In the genomic region with DNA sequence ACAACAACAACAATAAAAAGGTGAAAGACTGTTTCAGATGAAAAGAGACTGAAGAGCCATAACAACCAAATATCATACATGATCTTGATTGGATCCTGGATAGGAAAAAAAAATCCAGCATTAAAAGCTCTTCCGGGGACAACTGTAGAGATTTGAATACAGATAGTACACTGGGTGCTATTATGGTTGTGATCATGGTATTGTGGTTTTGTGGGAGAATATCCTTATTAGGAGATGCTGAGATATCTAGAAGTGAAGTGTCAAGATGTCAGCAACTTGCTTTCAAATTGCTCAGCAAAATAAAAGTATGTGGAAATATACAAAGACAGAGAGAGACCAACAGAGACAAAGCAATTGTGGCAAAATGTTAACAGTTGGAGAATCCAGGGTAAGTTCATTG, we compare ENCODE assay signal across 24 cellular contexts.
DNase-seq lines count a peak whose midpoint lies in the region; TF ChIP-seq lines count a peak whose summit lies in the region.
"Had no signal": no experiment of that assay in that cellular context is flagged by ENCODE, and none has a peak within 500 bp of the region (broad histone marks: within the 10 kb centered on the region; RNA-seq: fewer than 3 reads in every experiment).

No MANE protein-coding gene starts in this region.

- DNase-seq in EH (ENCODE audit: low read depth) (peak; percentile 11), cortex of kidney (lab: John Stamatoyannopoulos, UW) (no peak), GM13976 (ENCODE audit: low spot score) (no peak), DMS 273 (lab: John Stamatoyannopoulos, UW; ENCODE audit: unreplicated experiment) (no peak)
- DNase-seq: activated CD4-positive, CD25-positive, alpha-beta regulatory T cell treated with anti-CD3 and anti-CD28 coated beads, Interleukin-2, amount 50 U/mL, for 72 hours; brain microvascular endothelial cell; DMS 273 treated with DMSO at 0.1 percent for 48 hours; effector CD8-positive, alpha-beta T cell; erythroblast; heart right ventricle; Kasumi-1; mammary epithelial cell; NCI-H1048; NCI-H1694 treated with DMSO at 0.1 percent for 48 hours; NCI-H69; Peyer's patch; stimulated activated naive B cell treated with anti-CD40 and anti-IgM and Interleukin-4, amounts not matched to agents 10 μg/mL and 1 μg/mL and 100 μg/mL, for 72 hours; thyroid gland had no signal

- H3K27ac ChIP-seq in parathyroid adenoma, result no peak overlapping the region
- H3K27ac ChIP-seq: adrenal gland, brain microvascular endothelial cell, heart right ventricle, Peyer's patch, thyroid gland had no signal

- H3K36me3 Mint-ChIP-seq in activated naive CD8-positive, alpha-beta T cell, result no peaks in the 10 kb centered on the region
- H3K36me3 Mint-ChIP-seq: CD14-positive monocyte; stimulated activated naive B cell treated with anti-CD40 and anti-IgM and Interleukin-4, amounts not matched to agents 10 μg/mL and 1 μg/mL and 100 μg/mL, for 72 hours had no signal

- H3K4me3 Mint-ChIP-seq in activated naive CD8-positive, alpha-beta T cell, result no peak overlapping the region
- H3K4me3 Mint-ChIP-seq: CD14-positive monocyte; stimulated activated naive B cell treated with anti-CD40 and anti-IgM and Interleukin-4, amounts not matched to agents 10 μg/mL and 1 μg/mL and 100 μg/mL, for 72 hours had no signal

- H3K4me1 Mint-ChIP-seq in activated naive CD8-positive, alpha-beta T cell (ENCODE audit: low read depth), result peaks cover 65% of the 10 kb centered on the region
- H3K4me1 Mint-ChIP-seq: CD14-positive monocyte had no signal

- H3K9me3 ChIP-seq in Loucy (ENCODE audit: insufficient read depth, low read depth, low read length), result no peaks in the 10 kb centered on the region
- H3K9me3 ChIP-seq in parathyroid adenoma (ENCODE audit: control insufficient read depth, low read length), result no peaks in the 10 kb centered on the region
- H3K9me3 ChIP-seq: adrenal gland, HAP-1, heart right ventricle, Peyer's patch, thyroid gland had no signal

- no peaks in the 10 kb centered on the region for H3K36me3 ChIP-seq in Loucy (ENCODE audit: insufficient read depth, low read length)
- H3K36me3 ChIP-seq in parathyroid adenoma (ENCODE audit: control insufficient read depth, insufficient read depth, low read length), result no peaks in the 10 kb centered on the region
- H3K36me3 ChIP-seq: adrenal gland, brain microvascular endothelial cell, HAP-1, heart right ventricle, Peyer's patch, thyroid gland had no signal

- H3K79me2 ChIP-seq in Loucy (ENCODE audit: insufficient read depth, low read length) (no peaks in the 10 kb centered on the region), parathyroid adenoma (no peaks in the 10 kb centered on the region)

- no peaks in the 10 kb centered on the region for H3K9me2 ChIP-seq in Loucy (replicated peaks; ENCODE audit: low read depth, low read length)

- H3K4me3 ChIP-seq in Loucy (ENCODE audit: low read length, poor library complexity, severe bottlenecking) (no peak overlapping the region), parathyroid adenoma (ENCODE audit: low read depth, low read length) (no peak overlapping the region)
- H3K4me3 ChIP-seq: adrenal gland, HAP-1, heart right ventricle, Peyer's patch, thyroid gland had no signal

- TF ChIP-seq CTCF in Loucy (conservative IDR thresholded peaks at IDR 0.05; ENCODE audit: low read length) (no peak), parathyroid adenoma (IDR thresholded peaks at IDR 0.05) (no peak), GM13976 (IDR thresholded peaks at IDR 0.05; ENCODE audit: borderline replicate concordance, control extremely low read depth, extremely low read depth, insufficient read depth, missing control alignments) (no peak)

- no peak overlapping the region for H3K9ac ChIP-seq in Loucy (ENCODE audit: low read depth, low read length, poor library complexity, severe bottlenecking)
- no peak overlapping the region for H3K9ac ChIP-seq in parathyroid adenoma

- peaks cover 34% of the 10 kb centered on the region for H3K4me1 ChIP-seq in Loucy (ENCODE audit: insufficient read depth, low read length, poor library complexity, severe bottlenecking)
- H3K4me1 ChIP-seq in parathyroid adenoma, result peaks cover 3% of the 10 kb centered on the region
- H3K4me1 ChIP-seq: adrenal gland, heart right ventricle, Peyer's patch, thyroid gland had no signal

- no peaks in the 10 kb centered on the region for H3K9me3 Mint-ChIP-seq in activated naive CD8-positive, alpha-beta T cell (ENCODE audit: low read depth)
- H3K9me3 Mint-ChIP-seq: CD14-positive monocyte; stimulated activated naive B cell treated with anti-CD40 and anti-IgM and Interleukin-4, amounts not matched to agents 10 μg/mL and 1 μg/mL and 100 μg/mL, for 72 hours had no signal

- H3K4me2 ChIP-seq in Loucy (ENCODE audit: low read depth, low read length, poor library complexity, severe bottlenecking) (peak overlapping the region; percentile 25), parathyroid adenoma (ENCODE audit: low read length) (peak overlapping the region; percentile 18)

- in situ Hi-C loops in GM13976 (cut with MboI; ENCODE audit: low sequenced_read_pairs, unreplicated experiment), result no loop called here

- no peaks in the 10 kb centered on the region for H3K27me3 ChIP-seq in Loucy (ENCODE audit: insufficient read depth, low read length, poor library complexity, severe bottlenecking)
- no peaks in the 10 kb centered on the region for H3K27me3 ChIP-seq in parathyroid adenoma (ENCODE audit: control insufficient read depth, insufficient read depth, low read length)
- H3K27me3 ChIP-seq: brain microvascular endothelial cell, Peyer's patch, thyroid gland had no signal

- H3K27ac Mint-ChIP-seq in activated naive CD8-positive, alpha-beta T cell, result peak overlapping the region; percentile 74
- H3K27ac Mint-ChIP-seq: stimulated activated naive B cell treated with anti-CD40 and anti-IgM and Interleukin-4, amounts not matched to agents 10 μg/mL and 1 μg/mL and 100 μg/mL, for 72 hours had no signal

- no peaks in the 10 kb centered on the region for H3K27me3 Mint-ChIP-seq in activated naive CD8-positive, alpha-beta T cell

- H4K20me1 ChIP-seq in Loucy (ENCODE audit: insufficient read depth, low read length, poor library complexity, severe bottlenecking), result no peaks in the 10 kb centered on the region

- 0 out of 2 replicates have a peak, but pooled peaks cover 2% of the 10 kb centered on the region for H3F3A ChIP-seq in Loucy (ENCODE audit: low read depth)

- H2AFZ ChIP-seq in Loucy (ENCODE audit: low read length), result no peak overlapping the region
- H2AFZ ChIP-seq in parathyroid adenoma, result no peak overlapping the region
